10 cellular contexts compared by ENCODE assay signal in genomic region chr17:83195330-83196087, GRCh38.
A peak's percentile ranks its signal among the peaks of the same experiment; 100 is the strongest.
DNase-seq lines count a peak whose midpoint lies in the region; ATAC-seq, FAIRE-seq and TF ChIP-seq lines count a peak whose summit lies in the region.
"Had no signal": no experiment of that assay in that cellular context is flagged by ENCODE, and none has a peak within 500 bp of the region (broad histone marks: within the 10 kb centered on the region; RNA-seq: fewer than 3 reads in every experiment).

No MANE protein-coding gene starts in this region.

- H3K9ac ChIP-seq in astrocyte (ENCODE audit: low read length): peak overlapping the region; percentile 33

- H3K4me2 ChIP-seq in astrocyte (ENCODE audit: low read length): peak overlapping the region; percentile 36

- H3K9me3 ChIP-seq in astrocyte (ENCODE audit: insufficient read depth, low read depth, low read length): no peaks in the 10 kb centered on the region

- ATAC-seq in left ventricle myocardium superior (peak; percentile 73), GM19395 (IDR thresholded peaks at IDR 0.05; ENCODE audit: unreplicated experiment) (no peak)

- no peak overlapping the region for H3K4me3 ChIP-seq in astrocyte (ENCODE audit: insufficient read depth, low read depth, low read length)

- no peak for TF ChIP-seq CTCF in astrocyte (IDR thresholded peaks at IDR 0.05; ENCODE audit: insufficient read depth, low read depth, low read length)
- no peak for TF ChIP-seq CTCF in type B pancreatic cell (conservative IDR thresholded peaks at IDR 0.05)

- H3K4me3 Mint-ChIP-seq in astrocyte (ENCODE audit: unreplicated experiment): no peak overlapping the region
- H3K4me3 Mint-ChIP-seq in type B pancreatic cell: no peak overlapping the region

- H3K4me1 ChIP-seq in astrocyte (ENCODE audit: insufficient read depth, low read length): peaks cover 34% of the 10 kb centered on the region

- no peaks in the 10 kb centered on the region for H3K79me2 ChIP-seq in astrocyte (ENCODE audit: insufficient read depth, low read length)

- no peaks in the 10 kb centered on the region for H3K36me3 Mint-ChIP-seq in astrocyte (ENCODE audit: low read depth, unreplicated experiment)
- no peaks in the 10 kb centered on the region for H3K36me3 Mint-ChIP-seq in type B pancreatic cell

- H3K4me1 Mint-ChIP-seq in astrocyte (ENCODE audit: low read depth, unreplicated experiment): no peaks in the 10 kb centered on the region
- H3K4me1 Mint-ChIP-seq in type B pancreatic cell (ENCODE audit: unreplicated experiment): peaks cover 6% of the 10 kb centered on the region

- H3K27me3 Mint-ChIP-seq in astrocyte (ENCODE audit: low read depth, unreplicated experiment) (peaks cover 18% of the 10 kb centered on the region), type B pancreatic cell (no peaks in the 10 kb centered on the region)

- H3K36me3 ChIP-seq in astrocyte (ENCODE audit: insufficient read depth, low read length): no peaks in the 10 kb centered on the region

- peaks cover 6% of the 10 kb centered on the region for H3K9me3 Mint-ChIP-seq in astrocyte (ENCODE audit: unreplicated experiment)
- no peaks in the 10 kb centered on the region for H3K9me3 Mint-ChIP-seq in type B pancreatic cell

- no peak overlapping the region for H3K27ac Mint-ChIP-seq in astrocyte (ENCODE audit: unreplicated experiment)
- H3K27ac Mint-ChIP-seq in type B pancreatic cell: no peak overlapping the region

- intact Hi-C loops in left ventricle myocardium superior (cut with micrococcal nuclease): no loop called here

- H4K20me1 ChIP-seq in astrocyte (ENCODE audit: insufficient read depth, low read length): no peaks in the 10 kb centered on the region

- no peak for FAIRE-seq in astrocyte (lab: Jason Lieb, UNC)

- peak; percentile 2 for DNase-seq in activated CD4-positive, alpha-beta T cell treated with anti-CD3 and anti-CD28 coated beads for 48 hours
- no peak for DNase-seq in activated CD4-positive, alpha-beta T cell treated with anti-CD3 and anti-CD28 coated beads for 4 hours
- DNase-seq in astrocyte (ENCODE audit: low read depth) (no peak), left ventricle myocardium superior (peak; percentile 83), stromal cell of bone marrow (ENCODE audit: low read depth) (peak; percentile 71), type B pancreatic cell (ENCODE audit: extremely low spot score, unreplicated experiment) (no peak), germinal center (ENCODE audit: low spot score) (no peak)
- DNase-seq: effector memory CD4-positive, alpha-beta T cell; midbrain had no signal

- H3K27ac ChIP-seq in astrocyte (ENCODE audit: low read depth, low read length): peak overlapping the region; percentile 53

- no peak overlapping the region for H2AFZ ChIP-seq in astrocyte (ENCODE audit: low read depth, low read length)

- no peaks in the 10 kb centered on the region for H3K27me3 ChIP-seq in astrocyte (ENCODE audit: insufficient read depth, low read length)

Comparison
In these comparisons a context has a peak if more than half of its experiments do, and no peak if none do; other contexts are left out.
1. DNase-seq: peak in activated CD4-positive, alpha-beta T cell treated with anti-CD3 and anti-CD28 coated beads for 48 hours (single experiment), left ventricle myocardium superior (single experiment) and stromal cell of bone marrow (single experiment); none in activated CD4-positive, alpha-beta T cell treated with anti-CD3 and anti-CD28 coated beads for 4 hours (0 of 2), astrocyte (single experiment), type B pancreatic cell (single experiment) and germinal center (single experiment).